ENCODE assay signal across 8 cellular contexts in the genomic region with DNA sequence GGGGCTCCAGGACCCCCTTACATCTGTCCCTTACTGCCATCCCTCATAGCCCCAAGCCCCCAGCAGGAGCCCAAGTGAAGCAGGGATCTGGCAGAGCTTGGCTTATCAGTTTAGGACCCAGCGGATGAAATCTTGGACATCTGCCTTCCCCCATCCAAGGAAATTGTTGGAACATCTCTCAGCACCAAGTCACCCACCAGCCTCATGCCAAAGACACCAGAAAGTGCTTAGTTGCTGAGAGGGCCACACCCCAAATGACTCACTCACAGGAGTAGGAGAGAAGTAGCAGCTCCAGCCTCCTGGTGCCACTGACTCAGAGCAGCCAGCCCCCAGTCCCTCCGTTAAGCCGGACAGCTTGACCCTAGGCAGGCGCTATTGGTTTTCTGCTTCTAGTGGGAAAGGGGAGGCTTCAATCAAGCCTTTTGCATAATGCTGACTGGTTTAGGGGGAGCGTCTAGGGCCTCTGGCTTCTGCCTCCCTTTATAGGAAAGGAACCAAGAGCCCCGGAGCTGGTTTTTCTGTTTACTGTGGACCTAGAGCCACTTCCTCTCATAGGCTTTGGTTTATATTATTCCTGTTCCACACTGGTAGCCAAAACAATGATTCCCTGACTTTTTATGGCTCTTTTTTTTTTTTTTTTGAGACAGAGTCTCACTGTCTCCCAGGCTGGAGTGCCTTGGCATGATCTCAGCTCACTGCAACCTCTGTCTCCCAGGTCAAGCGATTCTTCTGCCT.
DNase-seq lines count a peak whose midpoint lies in the region; ATAC-seq and TF ChIP-seq lines count a peak whose summit lies in the region.

No MANE protein-coding gene starts in this region.

- H3K4me2 ChIP-seq in PC-3 (ENCODE audit: low read length), result peak overlapping the region; percentile 87

- H2AFZ ChIP-seq in PC-3 (ENCODE audit: low read length), result peak overlapping the region; percentile 61; the same call in 1 of the 2 replicates

- H3K4me1 Mint-ChIP-seq in activated naive CD8-positive, alpha-beta T cell treated with anti-CD3 and anti-CD28 coated beads for 36 hours, result no peaks in the 10 kb centered on the region

- no peak for TF ChIP-seq CTCF in PC-3 (conservative IDR thresholded peaks at IDR 0.05; ENCODE audit: low read depth, low read length)

- H3K36me3 ChIP-seq in PC-3 (ENCODE audit: low read depth, low read length), result no peaks in the 10 kb centered on the region
- peaks cover 4% of the 10 kb centered on the region for H3K36me3 ChIP-seq in endocrine pancreas (ENCODE audit: control insufficient read depth, insufficient read depth, low read length)
- peaks cover 0 to 16% of the 10 kb centered on the region in 2 donors for H3K36me3 ChIP-seq in muscle layer of duodenum (ENCODE audit: control insufficient read depth in 1 of 2, insufficient read depth in 2 of 2, low read length in 2 of 2)

- H3K9me3 ChIP-seq in PC-3 (ENCODE audit: low read length), result no peaks in the 10 kb centered on the region
- no peaks in the 10 kb centered on the region for H3K9me3 ChIP-seq in endocrine pancreas (ENCODE audit: control insufficient read depth, low read length)
- H3K9me3 ChIP-seq in muscle layer of duodenum (ENCODE audit: control insufficient read depth in 1 of 2, low read length in 2 of 2), result no peaks in the 10 kb centered on the region

- H3K27ac Mint-ChIP-seq in activated naive CD8-positive, alpha-beta T cell treated with anti-CD3 and anti-CD28 coated beads for 36 hours, result no peak overlapping the region

- peak; percentile 77 for ATAC-seq in PC-3
- ATAC-seq in GM18502 (IDR thresholded peaks at IDR 0.05; ENCODE audit: poor library complexity, unreplicated experiment), result no peak

- peak overlapping the region; percentile 52 for H3K4me3 ChIP-seq in PC-3 (ENCODE audit: low read length)
- no peak overlapping the region for H3K4me3 ChIP-seq in endocrine pancreas (ENCODE audit: control insufficient read depth, insufficient read depth, low read length)
- peak overlapping the region in 1 of 2 donors; percentile 29 for H3K4me3 ChIP-seq in muscle layer of duodenum (ENCODE audit: low read depth in 1 of 2, low read length in 2 of 2)

- no peaks in the 10 kb centered on the region for H4K20me1 ChIP-seq in PC-3 (ENCODE audit: low read length)

- no peaks in the 10 kb centered on the region for H3K9me3 Mint-ChIP-seq in activated naive CD8-positive, alpha-beta T cell treated with anti-CD3 and anti-CD28 coated beads for 36 hours

- H3K79me2 ChIP-seq in PC-3 (ENCODE audit: low read length), result no peaks in the 10 kb centered on the region

- H3K27ac ChIP-seq in PC-3 (ENCODE audit: low read length) (peak overlapping the region; percentile 100), muscle layer of duodenum (ENCODE audit: low read length) (peak overlapping the region; percentile 93)

- H3K27me3 Mint-ChIP-seq in activated naive CD8-positive, alpha-beta T cell treated with anti-CD3 and anti-CD28 coated beads for 36 hours, result no peaks in the 10 kb centered on the region

- CTCF ChIA-PET in PC-3 (lab: Charles Lee), result interaction anchor here (0.6 to 1.3 kb wide), 3 partner anchors 78 to 325 kb away, joined by 3 to 9 read pairs (median 5); partner anchors contain the start of gene ELF3

- no peak overlapping the region for H3K4me3 Mint-ChIP-seq in activated naive CD8-positive, alpha-beta T cell treated with anti-CD3 and anti-CD28 coated beads for 36 hours

- H3F3A ChIP-seq in PC-3 (ENCODE audit: low read length, unreplicated experiment), result no peaks in the 10 kb centered on the region

- H3K27me3 ChIP-seq in PC-3 (ENCODE audit: low read length), result no peaks in the 10 kb centered on the region
- no peaks in the 10 kb centered on the region for H3K27me3 ChIP-seq in endocrine pancreas (ENCODE audit: control insufficient read depth, insufficient read depth, low read length)
- no peaks in the 10 kb centered on the region for H3K27me3 ChIP-seq in muscle layer of duodenum (ENCODE audit: low read depth, low read length)

- no peaks in the 10 kb centered on the region for H3K9me2 ChIP-seq in PC-3 (replicated peaks; ENCODE audit: low read length)

- TSS peak; percentile 85 for BruUV-seq in PC-3 (replicated peaks; lab: Mats Ljungman, UMichigan)

- DNase-seq in CD1c-positive myeloid dendritic cell (ENCODE audit: extremely low spot score) (peak; percentile 94), PC-3 (peak; percentile 95), NCI-H748 (lab: John Stamatoyannopoulos, UW; ENCODE audit: unreplicated experiment) (no peak), OCI-M2 (lab: John Stamatoyannopoulos, UW; ENCODE audit: unreplicated experiment) (no peak)
- DNase-seq in activated naive CD8-positive, alpha-beta T cell treated with anti-CD3 and anti-CD28 coated beads for 36 hours, result no peak

- peaks cover 48% of the 10 kb centered on the region for H3K4me1 ChIP-seq in PC-3 (ENCODE audit: insufficient read depth, low read length)
- peaks cover 5% of the 10 kb centered on the region for H3K4me1 ChIP-seq in endocrine pancreas (ENCODE audit: control insufficient read depth, insufficient read depth, low read length)
- H3K4me1 ChIP-seq in muscle layer of duodenum (ENCODE audit: control insufficient read depth in 1 of 2, insufficient read depth in 2 of 2, low read length in 2 of 2), result peaks cover 27 to 77% of the 10 kb centered on the region in 2 donors

- POLR2A ChIA-PET in PC-3 (lab: Charles Lee; ENCODE audit: unreplicated experiment), result interaction anchor here (0.5 kb wide), 1 partner anchor 285 kb away, joined by 8 read pairs; no protein-coding TSS in a partner anchor

- peak overlapping the region; percentile 81 for H3K9ac ChIP-seq in PC-3 (ENCODE audit: low read length)
- H3K9ac ChIP-seq in endocrine pancreas (ENCODE audit: control insufficient read depth, insufficient read depth, low read length), result peak overlapping the region; percentile 1

- intact Hi-C loops in PC-3 (cut with micrococcal nuclease), result loop anchor here (5.0 kb wide), 1 partner anchor 232 kb away; no protein-coding TSS in a partner anchor

- no peaks in the 10 kb centered on the region for H3K36me3 Mint-ChIP-seq in activated naive CD8-positive, alpha-beta T cell treated with anti-CD3 and anti-CD28 coated beads for 36 hours

Comparison
In these comparisons a context has a peak if more than half of its experiments do, and no peak if none do; other contexts are left out.
1. DNase-seq: peak in CD1c-positive myeloid dendritic cell (single experiment) and PC-3 (single experiment); none in NCI-H748 (single experiment), OCI-M2 (single experiment) and activated naive CD8-positive, alpha-beta T cell treated with anti-CD3 and anti-CD28 coated beads for 36 hours (single experiment).